20 cellular contexts compared by ENCODE assay signal in the genomic region with DNA sequence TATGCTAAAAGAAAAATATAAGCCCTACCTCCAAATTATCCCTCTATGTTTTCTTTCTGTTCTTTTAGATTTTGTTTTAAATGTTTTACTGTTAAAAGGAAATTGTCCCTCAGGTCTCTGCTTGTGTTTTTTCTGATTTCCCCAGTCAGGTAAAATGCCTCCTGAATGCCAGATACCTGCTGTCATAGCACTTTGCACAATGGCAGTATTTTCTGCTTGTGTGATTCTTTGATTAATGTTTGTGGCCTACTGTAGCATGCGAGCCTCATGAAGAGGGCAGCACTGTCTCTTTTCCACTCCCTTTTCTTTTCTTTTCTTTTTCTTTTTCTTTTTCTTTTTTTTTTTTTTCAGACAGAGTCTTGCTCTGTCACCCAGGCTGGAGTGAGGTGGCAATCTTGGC.
"Had no signal": no experiment of that assay in that cellular context is flagged by ENCODE, and none has a peak within 500 bp of the region (broad histone marks: within the 10 kb centered on the region; RNA-seq: fewer than 3 reads in every experiment).

No MANE protein-coding gene starts in this region.

- H3K4me1 Mint-ChIP-seq: mesothelial cell of epicardium; naive B cell; naive thymus-derived CD8-positive, alpha-beta T cell had no signal

- H3K27ac ChIP-seq: coronary artery, dorsolateral prefrontal cortex, esophagus muscularis mucosa, foreskin keratinocyte, gastroesophageal sphincter, heart left ventricle, hepatocyte, left lung, lower lobe of right lung had no signal

- H3K36me3 Mint-ChIP-seq: mesothelial cell of epicardium; naive B cell; naive thymus-derived CD8-positive, alpha-beta T cell had no signal

- DNase-seq: dermis blood vessel endothelial cell; dorsolateral prefrontal cortex; effector CD4-positive, alpha-beta T cell; effector memory CD4-positive, alpha-beta T cell; foreskin keratinocyte; heart left ventricle; hypothalamus; left cardiac atrium; left lung; left ventricle myocardium superior; lower lobe of right lung; mesenchymal stem cell; mucosa of descending colon; naive B cell; naive thymus-derived CD8-positive, alpha-beta T cell had no signal

- H3K27me3 Mint-ChIP-seq: naive B cell had no signal

- H3K9me3 Mint-ChIP-seq: mesothelial cell of epicardium had no signal

- H3K27ac Mint-ChIP-seq: mesothelial cell of epicardium; naive thymus-derived CD8-positive, alpha-beta T cell had no signal

- H3K4me3 Mint-ChIP-seq: mesothelial cell of epicardium; naive B cell; naive thymus-derived CD8-positive, alpha-beta T cell had no signal
